In the genomic region with DNA sequence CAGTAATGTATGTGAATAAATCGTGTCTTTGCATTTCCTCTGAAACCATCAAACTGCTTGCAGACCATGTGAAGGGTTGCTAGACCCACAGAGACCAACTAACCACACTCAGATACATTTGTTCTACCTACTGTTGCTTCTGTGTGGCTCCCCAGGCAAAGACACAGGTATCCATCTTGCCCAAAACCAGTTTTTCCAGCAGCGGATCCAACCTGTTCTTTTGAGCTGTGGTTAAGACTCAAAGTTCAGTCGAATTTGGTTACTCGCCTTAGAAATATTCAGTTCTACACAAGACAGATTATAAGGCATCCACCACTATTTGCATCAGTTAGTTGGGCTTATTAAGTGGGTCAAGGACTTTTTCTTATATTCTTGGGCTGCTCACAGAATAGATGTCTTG, we compare ENCODE assay signal across 20 cellular contexts.
DNase-seq lines count a peak whose midpoint lies in the region; ATAC-seq and TF ChIP-seq lines count a peak whose summit lies in the region.
"Had no signal": no experiment of that assay in that cellular context is flagged by ENCODE, and none has a peak within 500 bp of the region (broad histone marks: within the 10 kb centered on the region; RNA-seq: fewer than 3 reads in every experiment).

No MANE protein-coding gene starts in this region.

- H4K8ac ChIP-seq in trophoblast cell (ENCODE audit: low read depth, low read length) (no peak overlapping the region), neuronal stem cell (ENCODE audit: low read depth, low read length) (no peak overlapping the region)

- H3K79me2 ChIP-seq in trophoblast cell (ENCODE audit: control insufficient read depth, insufficient read depth, low read length, poor library complexity) (no peaks in the 10 kb centered on the region), GM23248 (ENCODE audit: insufficient read depth) (no peaks in the 10 kb centered on the region)

- H3K9me2 ChIP-seq in GM23248 (ENCODE audit: insufficient read depth): no peaks in the 10 kb centered on the region

- no peak overlapping the region for H3K14ac ChIP-seq in trophoblast cell (ENCODE audit: low read length)
- no peak overlapping the region for H3K14ac ChIP-seq in neuronal stem cell (ENCODE audit: low read length)

- no CpG with 5 or more reads among the region's 4 CpGs for WGBS in trophoblast cell (ENCODE audit: extremely low coverage, insufficient coverage, insufficient read length)
- WGBS in neuronal stem cell (ENCODE audit: extremely low coverage in 2 of 2, insufficient read length in 2 of 2, insufficient replicate concordance in 1 of 2), 2 donors: no CpG with 5 or more reads among the region's 4 CpGs
- 60% methylated on average over 4 of the region's 4 CpGs for WGBS in GM23248 (ENCODE audit: low coverage in 1 of 2, low lambda C conversion rate in 2 of 2, missing lambda C conversion rate in 2 of 2), 2 experiments

- H3F3A ChIP-seq in GM23248 (ENCODE audit: insufficient read depth): no peaks in the 10 kb centered on the region

- H2AK5ac ChIP-seq in trophoblast cell (ENCODE audit: low read length) (no peak overlapping the region), neuronal stem cell (ENCODE audit: low read depth, low read length) (no peak overlapping the region)

- H3K18ac ChIP-seq in trophoblast cell (ENCODE audit: low read length) (no peak overlapping the region), neuronal stem cell (ENCODE audit: low read length) (no peak overlapping the region)

- TF ChIP-seq CTCF in RWPE1 (conservative IDR thresholded peaks at IDR 0.05; ENCODE audit: low read depth) (no peak), epithelial cell of esophagus (IDR thresholded peaks at IDR 0.05; ENCODE audit: insufficient read depth, low read depth, low read length, missing control alignments) (no peak)

- H3K4me3 ChIP-seq in epithelial cell of esophagus (ENCODE audit: low read length) (no peak overlapping the region), trophoblast cell (ENCODE audit: low read depth, low read length) (no peak overlapping the region), neuronal stem cell (ENCODE audit: low read length in 2 of 2) (no peak overlapping the region), GM23248 (no peak overlapping the region)

- in situ Hi-C loops in GM23248 (cut with MboI): no loop called here

- H4K91ac ChIP-seq in trophoblast cell (ENCODE audit: low read depth, low read length) (no peak overlapping the region), neuronal stem cell (ENCODE audit: low read depth, low read length, poor library complexity) (no peak overlapping the region)

- ATAC-seq in HG02798 (IDR thresholded peaks at IDR 0.05; ENCODE audit: poor library complexity, unreplicated experiment): no peak
- ATAC-seq: HepG2 had no signal

- H3K4me2 ChIP-seq in trophoblast cell (ENCODE audit: low read length) (no peak overlapping the region), neuronal stem cell (ENCODE audit: insufficient read depth, low read length, poor library complexity, severe bottlenecking) (no peak overlapping the region), GM23248 (ENCODE audit: unreplicated experiment) (no peak overlapping the region)

- no peaks in the 10 kb centered on the region for H3K27me3 ChIP-seq in trophoblast cell (ENCODE audit: insufficient read depth, low read length)
- H3K27me3 ChIP-seq in neuronal stem cell (ENCODE audit: control insufficient read depth in 3 of 3, insufficient read depth in 3 of 3, low read depth in 1 of 3, low read length in 3 of 3): no peaks in the 10 kb centered on the region
- peaks cover 18% of the 10 kb centered on the region for H3K27me3 ChIP-seq in GM23248 (replicated peaks; ENCODE audit: insufficient read depth)
- H3K27me3 ChIP-seq: BE2C had no signal

- CTCF ChIA-PET in RWPE1 (lab: Yijun Ruan, JAX): no interaction called here

- H3K9me3 ChIP-seq in trophoblast cell (ENCODE audit: insufficient read depth, low read depth, low read length): no peaks in the 10 kb centered on the region
- H3K9me3 ChIP-seq in neuronal stem cell (replicated peaks in 1 of 2; ENCODE audit: control insufficient read depth in 2 of 2, insufficient read depth in 1 of 2, low read depth in 1 of 2, low read length in 2 of 2): no peaks in the 10 kb centered on the region
- no peaks in the 10 kb centered on the region for H3K9me3 ChIP-seq in GM23248 (ENCODE audit: low read depth)
- H3K9me3 ChIP-seq: BE2C had no signal

- H3K79me1 ChIP-seq in trophoblast cell (ENCODE audit: low read length): no peaks in the 10 kb centered on the region
- no peaks in the 10 kb centered on the region for H3K79me1 ChIP-seq in neuronal stem cell (ENCODE audit: low read depth, low read length)

- H3K9ac ChIP-seq in trophoblast cell (ENCODE audit: low read length): no peak overlapping the region
- H3K9ac ChIP-seq in neuronal stem cell (ENCODE audit: low read depth, low read length, poor library complexity): no peak overlapping the region
- H3K9ac ChIP-seq in GM23248: no peak overlapping the region

- no peak overlapping the region for H2BK5ac ChIP-seq in trophoblast cell (ENCODE audit: low read depth, low read length, poor library complexity)
- no peak overlapping the region for H2BK5ac ChIP-seq in neuronal stem cell (ENCODE audit: low read length)

- H2BK12ac ChIP-seq in trophoblast cell (ENCODE audit: low read length): no peak overlapping the region
- no peak overlapping the region for H2BK12ac ChIP-seq in neuronal stem cell (ENCODE audit: low read length)

- H2AFZ ChIP-seq in trophoblast cell (ENCODE audit: insufficient read depth, low read length, poor library complexity) (no peak overlapping the region), neuronal stem cell (ENCODE audit: low read length) (no peak overlapping the region), GM23248 (no peak overlapping the region)

- H3K4ac ChIP-seq in trophoblast cell (ENCODE audit: low read depth, low read length) (no peak overlapping the region), neuronal stem cell (ENCODE audit: low read length) (no peak overlapping the region)

- H4K12ac ChIP-seq in trophoblast cell (ENCODE audit: low read depth, low read length): no peak overlapping the region

- no peaks in the 10 kb centered on the region for H3K36me3 ChIP-seq in trophoblast cell (ENCODE audit: control insufficient read depth in 1 of 2, insufficient read depth in 2 of 2, low read length in 2 of 2)
- H3K36me3 ChIP-seq in neuronal stem cell (replicated peaks in 1 of 2; ENCODE audit: control insufficient read depth in 2 of 2, insufficient read depth in 2 of 2, low read length in 2 of 2): no peaks in the 10 kb centered on the region
- H3K36me3 ChIP-seq in GM23248 (ENCODE audit: low read depth): no peaks in the 10 kb centered on the region
- H3K36me3 ChIP-seq: BE2C had no signal

- peaks cover 0 to 8% of the 10 kb centered on the region in 2 experiments for H3K4me1 ChIP-seq in trophoblast cell (ENCODE audit: control insufficient read depth in 1 of 2, insufficient read depth in 2 of 2, low read length in 2 of 2)
- no peaks in the 10 kb centered on the region for H3K4me1 ChIP-seq in neuronal stem cell (ENCODE audit: control insufficient read depth in 2 of 2, insufficient read depth in 1 of 2, low read depth in 1 of 2, low read length in 2 of 2)
- H3K4me1 ChIP-seq in GM23248 (ENCODE audit: insufficient read depth): peaks cover 7% of the 10 kb centered on the region; the same call in 1 of the 2 replicates
- H3K4me1 ChIP-seq: BE2C had no signal

- POLR2A ChIA-PET in RWPE1 (lab: Yijun Ruan, JAX; ENCODE audit: low non-redundant PET): no interaction called here

- no peak overlapping the region for H2BK120ac ChIP-seq in trophoblast cell (ENCODE audit: insufficient read depth, low read length, poor library complexity)
- no peak overlapping the region for H2BK120ac ChIP-seq in neuronal stem cell (ENCODE audit: low read depth, low read length)

- no peaks in the 10 kb centered on the region for H4K20me1 ChIP-seq in GM23248 (ENCODE audit: insufficient read depth)

- H3K23ac ChIP-seq in trophoblast cell (ENCODE audit: low read length): no peak overlapping the region
- no peak overlapping the region for H3K23ac ChIP-seq in neuronal stem cell (ENCODE audit: low read depth, low read length, poor library complexity)

- H3K27ac ChIP-seq in RWPE1: no peak overlapping the region
- no peak overlapping the region for H3K27ac ChIP-seq in trophoblast cell (ENCODE audit: low read depth, low read length)
- H3K27ac ChIP-seq in neuronal stem cell (replicated peaks; ENCODE audit: low read length): no peak overlapping the region
- no peak overlapping the region for H3K27ac ChIP-seq in GM23248

- DNase-seq in ELF-1 (ENCODE audit: low read depth, low spot score) (peak; percentile 29), RWPE1 (ENCODE audit: low spot score) (peak; percentile 19), epithelial cell of esophagus (ENCODE audit: low read depth) (peak; percentile 46), trophoblast cell (peak; percentile 60 to 86), neuronal stem cell (ENCODE audit: low spot score) (no peak), NCI-H1930 (lab: John Stamatoyannopoulos, UW) (no peak), GM23248 (no peak)
- DNase-seq: ACHN; BE2C; C1 segment of cervical spinal cord; CD4-positive, CD25-positive, alpha-beta regulatory T cell; CD8-positive, alpha-beta memory T cell; COR-L47; DMS153; DND-41; EL; H9; KBM-7 had no signal

- H2BK15ac ChIP-seq in neuronal stem cell (ENCODE audit: low read length): no peak overlapping the region

Comparison
In these comparisons a context has a peak if more than half of its experiments do, and no peak if none do; other contexts are left out.
1. DNase-seq: peak in ELF-1 (single experiment), RWPE1 (single experiment), epithelial cell of esophagus (single experiment) and trophoblast cell (2 of 2); none in neuronal stem cell (single experiment), NCI-H1930 (0 of 2) and GM23248 (single experiment).